8 cellular contexts compared by ENCODE assay signal in the genomic region with DNA sequence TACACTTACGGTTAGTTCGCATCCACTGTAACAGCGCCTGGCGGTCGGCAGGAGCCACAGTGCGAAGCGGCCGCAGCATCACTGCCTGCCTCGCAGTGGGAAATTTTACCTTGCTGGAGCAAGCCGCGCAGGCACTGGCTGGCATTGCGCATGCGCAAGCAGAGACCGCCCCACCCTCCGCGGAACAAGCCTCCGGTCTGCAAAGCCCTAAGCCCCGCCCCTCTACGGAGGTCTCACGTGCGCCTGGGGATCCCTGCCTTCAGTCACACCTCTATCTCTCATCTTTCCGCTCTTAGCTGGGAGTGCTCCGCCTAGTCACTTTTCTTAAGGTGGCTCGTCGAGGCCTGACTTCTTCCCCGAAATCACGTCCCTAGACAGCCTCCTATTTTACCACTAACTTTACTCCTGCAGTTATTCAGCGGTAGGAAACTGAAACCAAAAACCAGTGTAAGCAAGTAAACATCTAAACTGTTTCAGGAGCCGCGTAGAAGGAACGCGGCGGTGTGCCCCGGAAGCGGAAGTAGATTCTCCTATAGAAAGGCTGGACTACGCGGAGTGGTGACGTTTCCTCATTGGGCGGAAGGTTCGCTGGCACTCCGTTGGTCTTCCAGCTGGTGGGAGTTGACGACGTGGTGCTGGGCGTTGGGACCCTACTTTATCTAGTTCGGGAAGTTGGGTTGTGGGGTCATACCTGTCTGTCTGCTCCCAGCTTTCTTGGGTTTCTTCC. TPM values are rescaled to one million over a fixed set of nuclear protein-coding genes. Genes with fewer than 3 reads are reported as not detected.
DNase-seq lines count a peak whose midpoint lies in the region; ATAC-seq, FAIRE-seq and TF ChIP-seq lines count a peak whose summit lies in the region.

Gene SRP54, plus strand, starts transcription at position 572 of the 727 bp plus-strand sequence. CDS start 13,718 bp downstream, outside the sequence.

- no peak within 1 kb of the TSS for H3K4me3 Mint-ChIP-seq in CD4-positive, alpha-beta memory T cell

- peak within 1 kb of the TSS; percentile 79 for H2AFZ ChIP-seq in HepG2 (ENCODE audit: low read length)

- peak; percentile 85 for FAIRE-seq in HepG2 (lab: Jason Lieb, UNC)

- WGBS in HepG2 (ENCODE audit: low lambda C conversion rate) = under 1% methylated on average over 41 of the region's 45 CpGs

- H3K79me2 ChIP-seq in HepG2 (ENCODE audit: insufficient read depth, low read length) = peaks cover 90% of the 10 kb centered on the region

- ATAC-seq in GM19438 (IDR thresholded peaks at IDR 0.05; ENCODE audit: low read depth, unreplicated experiment) (peak; percentile 76), HG03571 (IDR thresholded peaks at IDR 0.05; ENCODE audit: unreplicated experiment) (peak; percentile 79), HepG2 (peak; percentile 89)

- peak within 1 kb of the TSS; percentile 87 to 91 for H3K4me3 ChIP-seq in CD4-positive, alpha-beta memory T cell (ENCODE audit: low read length in 2 of 2)
- H3K4me3 ChIP-seq in dorsolateral prefrontal cortex (peak within 1 kb of the TSS; percentile 69 to 100 (median 92)), HepG2 (replicated peaks in 1 of 3; ENCODE audit: insufficient read depth in 1 of 3, low read depth in 2 of 3, low read length in 3 of 3) (peak within 1 kb of the TSS; percentile 78 to 84 (median 80))

- no peaks in the 10 kb centered on the region for H3K27me3 Mint-ChIP-seq in CD4-positive, alpha-beta memory T cell

- H3K9me3 Mint-ChIP-seq in CD4-positive, alpha-beta memory T cell = no peaks in the 10 kb centered on the region

- no peaks in the 10 kb centered on the region for H3K27me3 ChIP-seq in CD4-positive, alpha-beta memory T cell (ENCODE audit: insufficient read depth, low read length)
- H3K27me3 ChIP-seq in dorsolateral prefrontal cortex = no peaks in the 10 kb centered on the region
- peaks cover 0 to 3% of the 10 kb centered on the region in 2 experiments; a peak in 1 of 5 replicates for H3K27me3 ChIP-seq in HepG2 (ENCODE audit: control insufficient read depth in 1 of 2, insufficient read depth in 2 of 2, low read length in 2 of 2)

- no TSS peak for BruUV-seq in HepG2 (replicated peaks; lab: Mats Ljungman, UMichigan)

- H3K27ac ChIP-seq in CD4-positive, alpha-beta memory T cell (ENCODE audit: low read depth, low read length) = peak within 1 kb of the TSS; percentile 98
- H3K27ac ChIP-seq in dorsolateral prefrontal cortex (peak within 1 kb of the TSS; percentile 93 to 100 (median 99)), HepG2 (ENCODE audit: extremely low read length, insufficient read depth, low read length) (peak within 1 kb of the TSS; percentile 93)

- in situ Hi-C loops in HepG2 (cut with HindIII; ENCODE audit: extremely low pct_ligation_motif_present, low pct_unique_long_range_greater_than_20kb) = loop anchor here (5.0 kb wide), 1 partner anchor 65 kb away; the partner anchor contains the start of gene FAM177A1

- DNase-seq in CD4-positive, alpha-beta memory T cell = peak; percentile 99 to 100 (median 100)
- DNase-seq in NCI-H774 (lab: John Stamatoyannopoulos, UW) = peak; percentile 97
- DNase-seq in activated CD4-positive, alpha-beta T cell treated with anti-CD3 and anti-CD28 coated beads, Interleukin-2, amount 50 U/mL, for 4 hours = peak; percentile 99 to 100
- DNase-seq in dorsolateral prefrontal cortex = peak; percentile 93 to 99 (median 97)
- peak; percentile 100 for DNase-seq in HepG2 (ENCODE audit: low spot score)
- peak; percentile 100 for DNase-seq in stimulated activated CD4-positive, alpha-beta T cell treated with anti-CD3 and anti-CD28 coated beads, Interleukin-4, amount 100 ng/mL, for 1 hour

- H3K9me3 ChIP-seq in CD4-positive, alpha-beta memory T cell (ENCODE audit: control insufficient read depth in 1 of 2, low read length in 2 of 2) = no peaks in the 10 kb centered on the region
- H3K9me3 ChIP-seq in HepG2 (ENCODE audit: low read length) = no peaks in the 10 kb centered on the region

- TF ChIP-seq RAD21 in HepG2 (CRISPR knock-in tag; IDR thresholded peaks at IDR 0.05) = peak; percentile 59

- H3K9ac ChIP-seq in HepG2 (ENCODE audit: insufficient read depth, low read depth, low read length) = peak within 1 kb of the TSS; percentile 93

- no peak within 1 kb of the TSS for H3K27ac Mint-ChIP-seq in CD4-positive, alpha-beta memory T cell

- peaks cover 8% of the 10 kb centered on the region for H4K20me1 ChIP-seq in HepG2 (ENCODE audit: insufficient read depth, low read length)

- H3K4me1 Mint-ChIP-seq in CD4-positive, alpha-beta memory T cell = peaks cover 11 to 23% (median 18%) of the 10 kb centered on the region in 4 donors

- intact Hi-C loops in CD4-positive, alpha-beta memory T cell (cut with micrococcal nuclease) = loop anchor here (1.0 to 10.0 kb wide), 11 partner anchors 51 to 826 kb away; partner anchors contain the start of genes CFL2, FAM177A1, NFKBIA and PRORP
- intact Hi-C loops in dorsolateral prefrontal cortex (cut with DNase I) = loop anchor here (2.0 to 10.0 kb wide), 9 partner anchors 64 to 430 kb away; partner anchors contain the start of genes FAM177A1 (in 2 of the 2), PPP2R3C (in 2 of the 2), PRORP (in 2 of the 2) and BAZ1A (in 1 of the 2)
- intact Hi-C loops in HepG2 (cut with micrococcal nuclease; ENCODE audit: unreplicated experiment) = loop anchor here (1.0 to 10.0 kb wide), 10 partner anchors 64 to 518 kb away; partner anchors contain the start of genes BAZ1A, FAM177A1, PRORP and PSMA6

- peak; percentile 99 for TF ChIP-seq POLR2A in HepG2 (IDR thresholded peaks at IDR 0.05; ENCODE audit: insufficient read depth in 1 of 2, low read depth in 2 of 2, low read length in 2 of 2)

- TF ChIP-seq EP300 in HepG2 (IDR thresholded peaks at IDR 0.05; ENCODE audit: low read depth in 2 of 2, low read length in 2 of 2) (no peak; a peak in 2 of 4 replicates), HepG2 (CRISPR knock-in tag; IDR thresholded peaks at IDR 0.05; ENCODE audit: borderline replicate concordance) (peak; percentile 78)

- TF ChIP-seq CTCF in dorsolateral prefrontal cortex (IDR thresholded peaks at IDR 0.05 in 54 of 56, conservative IDR thresholded peaks at IDR 0.05 in 2 of 56; ENCODE audit: low read depth in 1 of 56, partially characterized antibody in 56 of 56) = peak in 16 of 56 donors; percentile 1 to 35 (median 18)
- TF ChIP-seq CTCF in HepG2 (CRISPR knock-in tag; IDR thresholded peaks at IDR 0.05) = peak; percentile 67

- CTCF ChIA-PET in CD4-positive, alpha-beta memory T cell (lab: Charles Lee; ENCODE audit: partially characterized antibody) = interaction anchor here (1.0 to 4.3 kb wide), 9 partner anchors 68 to 422 kb away, joined by 3 to 16 read pairs (median 6); partner anchors contain the start of genes BAZ1A, NFKBIA, PPP2R3C and PRORP
- CTCF ChIA-PET in HepG2 (lab: Yijun Ruan, JAX; ENCODE audit: low intra/inter-chr PET ratio, low total read pairs) = no interaction called here

- peak within 1 kb of the TSS; percentile 87 for H3K4me2 ChIP-seq in HepG2 (ENCODE audit: low read depth, low read length)

- H3K4me1 ChIP-seq in CD4-positive, alpha-beta memory T cell (ENCODE audit: insufficient read depth, low read length) = peaks cover 47% of the 10 kb centered on the region
- H3K4me1 ChIP-seq in HepG2 (ENCODE audit: insufficient read depth, low read length) = peaks cover 59% of the 10 kb centered on the region

- H3K36me3 ChIP-seq in CD4-positive, alpha-beta memory T cell (ENCODE audit: insufficient read depth, low read length) = no peaks in the 10 kb centered on the region
- H3K36me3 ChIP-seq in HepG2 (replicated peaks in 1 of 2; ENCODE audit: control insufficient read depth in 1 of 2, insufficient read depth in 2 of 2, low read length in 2 of 2) = no peaks in the 10 kb centered on the region

- H3K36me3 Mint-ChIP-seq in CD4-positive, alpha-beta memory T cell = peaks cover 5% of the 10 kb centered on the region in 2 donors

- POLR2A ChIA-PET in CD4-positive, alpha-beta memory T cell (lab: Charles Lee; ENCODE audit: partially characterized antibody) = interaction anchor here (0.6 to 6.9 kb wide), 29 partner anchors 10 to 843 kb away, joined by 3 to 128 read pairs (median 4); partner anchors contain the start of genes BAZ1A, BRMS1L, CFL2 and FAM177A1
- POLR2A ChIA-PET in HepG2 (lab: Yijun Ruan, JAX) = interaction anchor here (0.6 to 4.8 kb wide), 61 partner anchors 8 to 522 kb away, joined by 3 to 101 read pairs (median 5); partner anchors contain the start of genes BAZ1A, CFL2, FAM177A1 and NFKBIA

TF ChIP-seq in HepG2, 621 proteins besides CTCF, POLR2A, EP300 and RAD21 (continues in another document):
- peak; percentile 97 for TF ChIP-seq ZNF468 (CRISPR knock-in tag; IDR thresholded peaks at IDR 0.05)
- TF ChIP-seq ZNF333 (CRISPR knock-in tag; IDR thresholded peaks at IDR 0.05; ENCODE audit: borderline replicate concordance) = no peak; the same call in none of the 2 replicates
- peak; percentile 84; the same call in 1 of the 2 replicates for TF ChIP-seq ZNF20 (CRISPR knock-in tag; IDR thresholded peaks at IDR 0.05)
- peak; percentile 96 for TF ChIP-seq GATAD1 (CRISPR knock-in tag; IDR thresholded peaks at IDR 0.05)
- TF ChIP-seq CEBPG (CRISPR knock-in tag; IDR thresholded peaks at IDR 0.05) = peak; percentile 59

RNA-seq across cellular contexts. Expression of gene SRP54, which starts in this region (rescaled TPM):
- 10 to 100 TPM; 59.8 to 62.7 TPM for total RNA-seq in CD4-positive, alpha-beta memory T cell
- 10 to 100 TPM; 31.6 to 49.2 TPM for polyA plus RNA-seq in CD4-positive, alpha-beta memory T cell
- total RNA-seq in dorsolateral prefrontal cortex = 10 to 100 TPM; 20.1 to 61.6 (median 44.8) TPM
- 207 and 297 TPM in 2 replicates for total RNA-seq in HepG2 (2016; rRNA removed; fragmentation: Illumina TruSeq; extraction: Trizol)
- 26.1 and 28.6 TPM in 2 replicates for total RNA-seq in HepG2 (2016; cell fraction: cytosol; rRNA removed; fragmentation: Illumina TruSeq; extraction: Trizol; ENCODE audit: low read depth)
- 210 and 295 TPM in 2 replicates for total RNA-seq in HepG2 (2016; cell fraction: insoluble cytoplasmic fraction; rRNA removed; fragmentation: Illumina TruSeq; extraction: Trizol)
- total RNA-seq in HepG2 (2016; cell fraction: membrane; rRNA removed; fragmentation: Illumina TruSeq; extraction: Trizol) = 41.2 and 50.0 TPM in 2 replicates
- total RNA-seq in HepG2 (2016; cell fraction: nucleus; rRNA removed; fragmentation: Illumina TruSeq; extraction: Trizol) = 128 and 142 TPM in 2 replicates
- 36.0 and 42.2 TPM in 2 replicates for polyA plus RNA-seq in HepG2 (2011; rRNA removed)
- polyA plus RNA-seq in HepG2 (2011; cell fraction: cytosol; rRNA removed) = 45.2 and 47.0 TPM in 2 replicates
- polyA plus RNA-seq in HepG2 (2011; cell fraction: nucleus; rRNA removed) = 62.5 and 64.9 TPM in 2 replicates
- 101 and 113 TPM in 2 replicates for polyA plus RNA-seq in HepG2 (2012)
- 7.5 and 9.1 TPM in 2 replicates for polyA plus RNA-seq in HepG2 (2016; cell fraction: cytosol; fragmentation: Illumina TruSeq; extraction: Trizol; ENCODE audit: low read depth)
- 244 and 260 TPM in 2 replicates for polyA plus RNA-seq in HepG2 (2016; cell fraction: insoluble cytoplasmic fraction; fragmentation: Illumina TruSeq; extraction: Trizol; ENCODE audit: low read depth)
- 15.4 and 17.7 TPM in 2 replicates for polyA plus RNA-seq in HepG2 (2016; cell fraction: membrane; fragmentation: Illumina TruSeq; extraction: Trizol; ENCODE audit: low read depth)
- polyA plus RNA-seq in HepG2 (2016; cell fraction: nucleus; fragmentation: Illumina TruSeq; extraction: Trizol; ENCODE audit: insufficient read depth, low read depth) = 152 and 167 TPM in 2 replicates
- 25.4 and 57.6 TPM in 2 replicates for polyA minus RNA-seq in HepG2 (2011; rRNA and poly(A)+ RNA removed; ENCODE audit: low replicate concordance)
- polyA minus RNA-seq in HepG2 (2011; cell fraction: cytosol; rRNA and poly(A)+ RNA removed) = 60.0 and 62.4 TPM in 2 replicates
- 159 TPM in 2 replicates for polyA minus RNA-seq in HepG2 (2011; cell fraction: nucleus; rRNA and poly(A)+ RNA removed)

Comparison
In these comparisons a context has a peak if more than half of its experiments do, and no peak if none do; other contexts are left out.
1. Peak in every context shown above with its lines: DNase-seq, ATAC-seq, H3K4me3 ChIP-seq and H3K27ac ChIP-seq.